In genomic region chr5:123423278-123424149, GRCh38 we compare ENCODE assay signal across 1 cellular context.
TF ChIP-seq lines count a peak whose summit lies in the region.

CEP120 (minus strand) TSS chr5:123423403; CDS start chr5:123422998, 405 bp downstream.

TF ChIP-seq in GM12878, 131 proteins besides CTCF, POLR2A, EP300 and RAD21 (continued from another document and continues in another):
- peak; percentile 63; the same call in 1 of the 2 replicates for TF ChIP-seq TAF1 (IDR thresholded peaks at IDR 0.05; ENCODE audit: borderline replicate concordance, low read depth, low read length)
- TF ChIP-seq HDAC2 (IDR thresholded peaks at IDR 0.05): no peak
- 0 out of 2 replicates have a peak, but pooled peaks have one; percentile 45 for TF ChIP-seq BMI1 (IDR thresholded peaks at IDR 0.05; ENCODE audit: borderline replicate concordance)
- TF ChIP-seq SIX5 (IDR thresholded peaks at IDR 0.05; ENCODE audit: low read depth, low read length, severe bottlenecking): no peak
- peak; percentile 71; the same call in 1 of the 2 replicates for TF ChIP-seq PKNOX1 (IDR thresholded peaks at IDR 0.05)
- TF ChIP-seq PAX8 (IDR thresholded peaks at IDR 0.05): no peak
- TF ChIP-seq ZNF217 (IDR thresholded peaks at IDR 0.05): no peak
- TF ChIP-seq YBX1 (IDR thresholded peaks at IDR 0.05): no peak
- TF ChIP-seq KLF5 (IDR thresholded peaks at IDR 0.05; ENCODE audit: partially characterized antibody): no peak
- TF ChIP-seq NKRF (conservative IDR thresholded peaks at IDR 0.05): no peak
- no peak for TF ChIP-seq CEBPZ (IDR thresholded peaks at IDR 0.05; ENCODE audit: low read depth, low read length)
- TF ChIP-seq HSF1 (IDR thresholded peaks at IDR 0.05; ENCODE audit: low read depth, low read length): 0 out of 2 replicates have a peak, but pooled peaks have one; percentile 5
- peak; percentile 94 for TF ChIP-seq PML (IDR thresholded peaks at IDR 0.05; ENCODE audit: low read length)
- peak; percentile 63; the same call in 1 of the 3 replicates for TF ChIP-seq POU2F2 (IDR thresholded peaks at IDR 0.05; ENCODE audit: borderline replicate concordance, low read depth, low read length)
- peak; percentile 58 for TF ChIP-seq E4F1 (IDR thresholded peaks at IDR 0.05; ENCODE audit: borderline replicate concordance, partially characterized antibody)
- peak; percentile 76 for TF ChIP-seq USF2 (IDR thresholded peaks at IDR 0.05; ENCODE audit: borderline replicate concordance, low read depth, low read length)
- no peak for TF ChIP-seq RBBP5 (conservative IDR thresholded peaks at IDR 0.05)
- TF ChIP-seq RB1 (IDR thresholded peaks at IDR 0.05; ENCODE audit: borderline replicate concordance): peak; percentile 99; the same call in 1 of the 2 replicates
- TF ChIP-seq MTA3 (IDR thresholded peaks at IDR 0.05; ENCODE audit: borderline replicate concordance, low read length): no peak
- peak; percentile 74; the same call in 1 of the 2 replicates for TF ChIP-seq POLR2AphosphoS5 (IDR thresholded peaks at IDR 0.05; ENCODE audit: low read length)
- TF ChIP-seq E2F4 (IDR thresholded peaks at IDR 0.05; ENCODE audit: low read depth, low read length): peak; percentile 81
- TF ChIP-seq NFXL1 (IDR thresholded peaks at IDR 0.05; ENCODE audit: borderline replicate concordance): no peak
- no peak for TF ChIP-seq HDAC6 (IDR thresholded peaks at IDR 0.05; ENCODE audit: unreplicated experiment)
- TF ChIP-seq SPI1 (IDR thresholded peaks at IDR 0.05; ENCODE audit: borderline replicate concordance, insufficient read depth, low read depth, low read length): no peak
- TF ChIP-seq ASH2L (IDR thresholded peaks at IDR 0.05; ENCODE audit: borderline replicate concordance, low read depth): no peak
- no peak for TF ChIP-seq MYC (IDR thresholded peaks at IDR 0.05; ENCODE audit: insufficient read depth, insufficient read length, insufficient replicate concordance, low read length, severe bottlenecking)
- 0 out of 2 replicates have a peak, but pooled peaks have one; percentile 23 for TF ChIP-seq MYB (IDR thresholded peaks at IDR 0.05; ENCODE audit: borderline replicate concordance, low read depth, low read length)
- TF ChIP-seq PRDM15 (CRISPR knock-in tag; IDR thresholded peaks at IDR 0.05): no peak
- no peak; the same call in 1 of the 2 replicates for TF ChIP-seq ZNF384 (IDR thresholded peaks at IDR 0.05; ENCODE audit: borderline replicate concordance, low read depth, low read length)
- TF ChIP-seq FOS (IDR thresholded peaks at IDR 0.05; ENCODE audit: borderline replicate concordance, extremely low read depth, insufficient read length): no peak
- peak; percentile 94 for TF ChIP-seq SMARCA5 (IDR thresholded peaks at IDR 0.05)
- TF ChIP-seq YY1 (IDR thresholded peaks at IDR 0.05; ENCODE audit: low read depth, low read length): peak; percentile 84
- TF ChIP-seq EZH2 (IDR thresholded peaks at IDR 0.05; ENCODE audit: borderline replicate concordance, control insufficient read depth, low read depth, low read length): no peak
- TF ChIP-seq KAT2A (conservative IDR thresholded peaks at IDR 0.05; ENCODE audit: control insufficient read depth, low read depth, low read length): no peak
- TF ChIP-seq STAT1 (conservative IDR thresholded peaks at IDR 0.05): no peak
- peak; percentile 68; the same call in 1 of the 2 replicates for TF ChIP-seq IRF4 (IDR thresholded peaks at IDR 0.05; ENCODE audit: low read depth, low read length)
- peak; percentile 94 for TF ChIP-seq ATF7 (IDR thresholded peaks at IDR 0.05; ENCODE audit: low read depth)
- TF ChIP-seq SKIL (IDR thresholded peaks at IDR 0.05; ENCODE audit: low read depth, poor library complexity, severe bottlenecking): peak; percentile 67
- TF ChIP-seq MAX (IDR thresholded peaks at IDR 0.05; ENCODE audit: low read depth, low read length): peak; percentile 50; the same call in 1 of the 2 replicates
- peak; percentile 70 for TF ChIP-seq CREB1 (IDR thresholded peaks at IDR 0.05; ENCODE audit: low read depth)
- no peak for TF ChIP-seq NFYA (IDR thresholded peaks at IDR 0.05; ENCODE audit: borderline replicate concordance, low read depth, low read length)
- TF ChIP-seq RFX5 (IDR thresholded peaks at IDR 0.05; ENCODE audit: low read depth, low read length): peak; percentile 98
- peak; percentile 73 for TF ChIP-seq NRF1 (conservative IDR thresholded peaks at IDR 0.05; ENCODE audit: low read depth, low read length)
